Comparison of ENCODE assay signal across 19 cellular contexts in genomic region chr3:122350814-122351418, GRCh38. TPM values are rescaled to one million over a fixed set of nuclear protein-coding genes. Genes with fewer than 3 reads are reported as not detected.
A peak's percentile ranks its signal among the peaks of the same experiment; 100 is the strongest.
DNase-seq lines count a peak whose midpoint lies in the region; ATAC-seq and TF ChIP-seq lines count a peak whose summit lies in the region.
"Had no signal": no experiment of that assay in that cellular context is flagged by ENCODE, and none has a peak within 500 bp of the region (broad histone marks: within the 10 kb centered on the region; RNA-seq: fewer than 3 reads in every experiment).

No MANE protein-coding gene starts in this region.

- intact Hi-C loops in IMR-90 (cut with micrococcal nuclease), result loop anchor here (2.0 to 10.0 kb wide), 2 partner anchors 94 to 546 kb away; no protein-coding TSS in a partner anchor

- CTCF ChIA-PET in SK-N-SH (lab: Yijun Ruan, JAX), result no interaction called here
- CTCF ChIA-PET in IMR-90 (lab: Yijun Ruan, JAX), result interaction anchor here (0.6 to 0.7 kb wide), 2 partner anchors 13 to 343 kb away, joined by 6 to 7 read pairs; no protein-coding TSS in a partner anchor

- no peak overlapping the region for H2BK5ac ChIP-seq in IMR-90 (ENCODE audit: low read depth, low read length, poor library complexity, severe bottlenecking)

- no peak overlapping the region for H4K91ac ChIP-seq in IMR-90 (ENCODE audit: insufficient read depth, low read depth, low read length)

- dilution Hi-C loops in IMR-90 (cut with HindIII; ENCODE audit: low sequenced_read_pairs, unreplicated experiment), result no loop called here

- no peak overlapping the region for H2BK15ac ChIP-seq in IMR-90 (ENCODE audit: low read depth, low read length)

- H3K9ac ChIP-seq in SK-N-SH (no peak overlapping the region), IMR-90 (ENCODE audit: low read depth, low read length) (no peak overlapping the region)

- no peak overlapping the region for H2BK20ac ChIP-seq in IMR-90 (ENCODE audit: low read depth, low read length)

- no peak overlapping the region for H4K8ac ChIP-seq in IMR-90 (ENCODE audit: low read depth in 2 of 2, low read length in 2 of 2)

- H3K23ac ChIP-seq in IMR-90 (ENCODE audit: low read depth, low read length), result no peak overlapping the region

- POLR2A ChIA-PET in SK-N-SH (lab: Yijun Ruan, JAX), result no interaction called here
- POLR2A ChIA-PET in IMR-90 (lab: Charles Lee; ENCODE audit: unreplicated experiment), result interaction anchor here (0.6 kb wide), 1 partner anchor 28 kb away, joined by 22 read pairs; no protein-coding TSS in a partner anchor

- no peak for TF ChIP-seq POLR2A in IMR-90 (IDR thresholded peaks at IDR 0.05; ENCODE audit: low read depth, low read length)

- no peaks in the 10 kb centered on the region for H3K79me2 ChIP-seq in SK-N-SH (ENCODE audit: insufficient read depth)

- H3K4me2 ChIP-seq in SK-N-SH, result no peak overlapping the region
- peak overlapping the region; percentile 56; the same call in 1 of the 2 replicates for H3K4me2 ChIP-seq in IMR-90 (ENCODE audit: low read depth, low read length)
- H3K4me2 ChIP-seq: GM23338 had no signal

- TF ChIP-seq CTCF in SK-N-SH (IDR thresholded peaks at IDR 0.05), result no peak
- TF ChIP-seq CTCF in IMR-90 (conservative IDR thresholded peaks at IDR 0.05; ENCODE audit: low read depth, low read length), result no peak
- TF ChIP-seq CTCF in epithelial cell of esophagus (IDR thresholded peaks at IDR 0.05; ENCODE audit: insufficient read depth, low read depth, low read length, missing control alignments), result no peak

- in situ Hi-C loops in IMR-90 (cut with MboI; ENCODE audit: low sequenced_read_pairs), result loop anchor here (10.0 kb wide), 1 partner anchor 246 kb away; no protein-coding TSS in a partner anchor

- H3K36me3 ChIP-seq in SK-N-SH (replicated peaks in 1 of 2; ENCODE audit: control insufficient read depth in 1 of 2, insufficient read depth in 2 of 2, low read length in 1 of 2), result no peaks in the 10 kb centered on the region
- H3K36me3 ChIP-seq in IMR-90 (ENCODE audit: control insufficient read depth, insufficient read depth, low read length), result no peaks in the 10 kb centered on the region
- H3K36me3 ChIP-seq: stomach had no signal

- peaks cover 0 to 7% of the 10 kb centered on the region in 2 experiments; a peak in 1 of 4 replicates for H3K4me1 ChIP-seq in SK-N-SH (ENCODE audit: control insufficient read depth in 1 of 2, insufficient read depth in 2 of 2, low read depth in 1 of 2, low read length in 1 of 2)
- peaks cover 3% of the 10 kb centered on the region for H3K4me1 ChIP-seq in IMR-90 (ENCODE audit: control insufficient read depth, insufficient read depth, low read length)
- H3K4me1 ChIP-seq: Caco-2, stomach had no signal

- 0 out of 3 replicates have a peak, but pooled peaks have one; percentile 36 for ATAC-seq in SK-N-SH treated with all-trans-retinoic acid at 6 μM for 48 hours
- ATAC-seq in IMR-90 (ENCODE audit: low read depth), result peak; percentile 98
- ATAC-seq in GM18867 (IDR thresholded peaks at IDR 0.05; ENCODE audit: unreplicated experiment), result no peak
- ATAC-seq: GM23338, sciatic nerve had no signal

- no peak overlapping the region for H3K4ac ChIP-seq in IMR-90 (ENCODE audit: low read depth, low read length)

- no peak overlapping the region for H3K27ac ChIP-seq in SK-N-SH (ENCODE audit: low read depth in 2 of 2, low read length in 1 of 2)
- H3K27ac ChIP-seq in IMR-90 (ENCODE audit: insufficient read depth, low read length), result no peak overlapping the region
- H3K27ac ChIP-seq: 22Rv1, stomach had no signal

- TF ChIP-seq EP300 in SK-N-SH (IDR thresholded peaks at IDR 0.05; ENCODE audit: borderline replicate concordance in 1 of 2, low read depth in 1 of 2, low read length in 1 of 2), result no peak

- H4K20me1 ChIP-seq in SK-N-SH (ENCODE audit: insufficient read depth) (no peaks in the 10 kb centered on the region), IMR-90 (ENCODE audit: insufficient read depth, low read length) (no peaks in the 10 kb centered on the region)

- H2AFZ ChIP-seq in SK-N-SH (ENCODE audit: low read depth) (no peak overlapping the region), IMR-90 (replicated peaks; ENCODE audit: low read length, poor library complexity) (no peak overlapping the region)
- H2AFZ ChIP-seq: GM23338 had no signal

- TF ChIP-seq RAD21 in SK-N-SH (IDR thresholded peaks at IDR 0.05; ENCODE audit: low read length), result no peak
- no peak for TF ChIP-seq RAD21 in IMR-90 (IDR thresholded peaks at IDR 0.05; ENCODE audit: low read length)

- H3F3A ChIP-seq in SK-N-SH (replicated peaks; ENCODE audit: insufficient read depth), result no peaks in the 10 kb centered on the region

- no peak for DNase-seq in SK-N-SH
- peak; percentile 87 for DNase-seq in IMR-90
- DNase-seq in epithelial cell of esophagus (ENCODE audit: low read depth), result peak; percentile 72
- DNase-seq in non-pigmented ciliary epithelial cell (ENCODE audit: low read depth), result peak; percentile 44
- DNase-seq in NCI-H1417 treated with DMSO at 0.1 percent for 48 hours (lab: John Stamatoyannopoulos, UW), result no peak
- DNase-seq in NCI-H1436 (lab: John Stamatoyannopoulos, UW), result no peak
- DNase-seq: activated CD4-positive, alpha-beta T cell treated with anti-CD3 and anti-CD28 coated beads, Interleukin-2, amount 10 ng/mL, durations not matched to agents 7 days and 5 days; activated effector memory CD4-positive, alpha-beta T cell treated with Interleukin-2 at 50 U/mL for 16 hours; Caco-2; Karpas-422; Right ventricle myocardium superior; stomach had no signal

- H4K5ac ChIP-seq in IMR-90 (ENCODE audit: low read depth, low read length), result peak overlapping the region; percentile 60; the same call in 1 of the 2 replicates

- H2AK5ac ChIP-seq in IMR-90 (ENCODE audit: low read depth, low read length), result no peak overlapping the region

- H3K14ac ChIP-seq in IMR-90 (replicated peaks; ENCODE audit: low read depth, low read length), result no peak overlapping the region

- H3K9me2 ChIP-seq in SK-N-SH, result no peaks in the 10 kb centered on the region

- no peak overlapping the region for H3K56ac ChIP-seq in IMR-90 (ENCODE audit: extremely low read depth, insufficient read depth, low read length)

- H3K9me3 ChIP-seq in SK-N-SH (no peaks in the 10 kb centered on the region), IMR-90 (ENCODE audit: control insufficient read depth, insufficient read depth, low read length) (no peaks in the 10 kb centered on the region)
- H3K9me3 ChIP-seq: Caco-2, stomach had no signal

- no peak overlapping the region for H2AK9ac ChIP-seq in IMR-90 (replicated peaks; ENCODE audit: low read depth, low read length, poor library complexity)

- H3K27me3 ChIP-seq in SK-N-SH (ENCODE audit: insufficient read depth) (no peaks in the 10 kb centered on the region), IMR-90 (ENCODE audit: control insufficient read depth, insufficient read depth, low read length) (no peaks in the 10 kb centered on the region)
- H3K27me3 ChIP-seq: stomach had no signal

- 0 out of 2 replicates have a peak overlapping the region, but pooled peaks have one; percentile 48 for H2BK120ac ChIP-seq in IMR-90 (ENCODE audit: low read depth, low read length)

- BruUV-seq in IMR-90 (replicated peaks; lab: Mats Ljungman, UMichigan), result no TSS peak

- no peak overlapping the region for H3K4me3 ChIP-seq in SK-N-SH (ENCODE audit: low read depth in 2 of 2, low read length in 1 of 2)
- no peak overlapping the region for H3K4me3 ChIP-seq in IMR-90 (ENCODE audit: insufficient read depth, low read depth, low read length)
- H3K4me3 ChIP-seq in epithelial cell of esophagus (ENCODE audit: low read length), result no peak overlapping the region
- H3K4me3 ChIP-seq: GM23338, stomach had no signal

- H3K9me1 ChIP-seq in IMR-90 (ENCODE audit: insufficient read depth, low read length), result no peaks in the 10 kb centered on the region

- no peak overlapping the region; the same call in 1 of the 2 replicates for H3K18ac ChIP-seq in IMR-90 (ENCODE audit: low read depth, low read length)

- 75% methylated on average over 5 of the region's 5 CpGs for WGBS in SK-N-SH (ENCODE audit: low lambda C conversion rate)
- WGBS in IMR-90 (ENCODE audit: extremely low coverage in 2 of 2, insufficient read length in 1 of 2), 2 experiments, result no CpG with 5 or more reads among the region's 5 CpGs

- H3K79me1 ChIP-seq in IMR-90 (ENCODE audit: low read depth in 1 of 2, low read length in 2 of 2), result no peaks in the 10 kb centered on the region

TF ChIP-seq in SK-N-SH treated with all-trans-retinoic acid at 6 μM for 48 hours, 23 proteins besides CTCF, POLR2A, EP300 and RAD21 (continues in another document):
- TF ChIP-seq SNAI2 (CRISPR knock-in tag; IDR thresholded peaks at IDR 0.05) (no peak), ZNF70 (CRISPR knock-in tag; IDR thresholded peaks at IDR 0.05) (no peak), GLIS3 (CRISPR knock-in tag; IDR thresholded peaks at IDR 0.05) (no peak)

TF ChIP-seq in SK-N-SH, 30 proteins besides CTCF, POLR2A, EP300 and RAD21 (continues in another document):
- no peak for TF ChIP-seq TCF12 (IDR thresholded peaks at IDR 0.05)

TF ChIP-seq in IMR-90, 13 proteins besides CTCF, POLR2A, EP300 and RAD21 (continues in another document):
- peak; percentile 52 for TF ChIP-seq FOS (IDR thresholded peaks at IDR 0.05; ENCODE audit: low read depth, low read length)

RNA-seq across cellular contexts. Expression of gene CSTA, which starts 25.9 kb away (rescaled TPM):
- polyA plus RNA-seq in SK-N-SH (2012; rRNA removed) (not detected in 2 replicates), IMR-90 (2012; rRNA removed) (0.16 and 0.17 TPM in 2 replicates)
- 0.05 and 0.08 TPM in 2 replicates for polyA plus RNA-seq in SK-N-SH (2012; cell fraction: cytosol; rRNA removed)
- polyA plus RNA-seq in SK-N-SH (2012; cell fraction: nucleus; rRNA removed), result not detected in 2 replicates
- not detected in 2 replicates for total RNA-seq in IMR-90 (2012; rRNA removed)
- polyA plus RNA-seq in IMR-90 (2012; cell fraction: cytosol; rRNA removed), result not detected in 2 replicates
- polyA plus RNA-seq in IMR-90 (2012; cell fraction: nucleus; rRNA removed; ENCODE audit: low replicate concordance), result 0.25 TPM in 1 of 2 replicates, not detected in the other
- total RNA-seq: activated CD4-positive, alpha-beta T cell treated with anti-CD3 and anti-CD28 coated beads, Interleukin-2, amount 10 ng/mL, durations not matched to agents 7 days and 5 days; GM23338; lung microvascular endothelial cell; neural crest cell had no signal

RNA-seq across cellular contexts. Expression of gene MIX23, which starts 32.1 kb away (rescaled TPM):
- 11.0 and 11.2 TPM in 2 replicates for polyA plus RNA-seq in SK-N-SH (2012; rRNA removed)
- 12.8 and 24.8 TPM in 2 replicates for polyA plus RNA-seq in SK-N-SH (2012; cell fraction: cytosol; rRNA removed)
- polyA plus RNA-seq in SK-N-SH (2012; cell fraction: nucleus; rRNA removed), result 5.8 and 21.0 TPM in 2 replicates
- 10.0 and 65.8 TPM in 2 replicates for total RNA-seq in IMR-90 (2012; rRNA removed)
- 12.9 and 26.7 TPM in 2 replicates for polyA plus RNA-seq in IMR-90 (2012; rRNA removed)
- 1.2 and 1.6 TPM in 2 replicates for polyA plus RNA-seq in IMR-90 (2012; cell fraction: cytosol; rRNA removed)
- polyA plus RNA-seq in IMR-90 (2012; cell fraction: nucleus; rRNA removed; ENCODE audit: low replicate concordance), result 0.75 and 9.4 TPM in 2 replicates

RNA-seq across cellular contexts. Expression of gene FAM162A, which starts 33.1 kb away (rescaled TPM):
- 35.1 and 35.3 TPM in 2 replicates for polyA plus RNA-seq in SK-N-SH (2012; rRNA removed)
- polyA plus RNA-seq in SK-N-SH (2012; cell fraction: cytosol; rRNA removed), result 44.8 and 68.1 TPM in 2 replicates
- 14.1 and 17.1 TPM in 2 replicates for polyA plus RNA-seq in SK-N-SH (2012; cell fraction: nucleus; rRNA removed)
- 28.9 and 33.9 TPM in 2 replicates for total RNA-seq in IMR-90 (2012; rRNA removed)
- 66.5 and 66.8 TPM in 2 replicates for polyA plus RNA-seq in IMR-90 (2012; rRNA removed)
- polyA plus RNA-seq in IMR-90 (2012; cell fraction: cytosol; rRNA removed), result 26.0 and 29.3 TPM in 2 replicates
- polyA plus RNA-seq in IMR-90 (2012; cell fraction: nucleus; rRNA removed; ENCODE audit: low replicate concordance), result 4.2 and 32.5 TPM in 2 replicates

Comparison
In these comparisons a context has a peak if more than half of its experiments do, and no peak if none do; other contexts are left out.
1. DNase-seq: peak in IMR-90 (single experiment), epithelial cell of esophagus (single experiment) and non-pigmented ciliary epithelial cell (single experiment); none in SK-N-SH (single experiment), NCI-H1417 treated with DMSO at 0.1 percent for 48 hours (single experiment) and NCI-H1436 (single experiment).